Comparison of ENCODE assay signal across 1 cellular context in the genomic region with DNA sequence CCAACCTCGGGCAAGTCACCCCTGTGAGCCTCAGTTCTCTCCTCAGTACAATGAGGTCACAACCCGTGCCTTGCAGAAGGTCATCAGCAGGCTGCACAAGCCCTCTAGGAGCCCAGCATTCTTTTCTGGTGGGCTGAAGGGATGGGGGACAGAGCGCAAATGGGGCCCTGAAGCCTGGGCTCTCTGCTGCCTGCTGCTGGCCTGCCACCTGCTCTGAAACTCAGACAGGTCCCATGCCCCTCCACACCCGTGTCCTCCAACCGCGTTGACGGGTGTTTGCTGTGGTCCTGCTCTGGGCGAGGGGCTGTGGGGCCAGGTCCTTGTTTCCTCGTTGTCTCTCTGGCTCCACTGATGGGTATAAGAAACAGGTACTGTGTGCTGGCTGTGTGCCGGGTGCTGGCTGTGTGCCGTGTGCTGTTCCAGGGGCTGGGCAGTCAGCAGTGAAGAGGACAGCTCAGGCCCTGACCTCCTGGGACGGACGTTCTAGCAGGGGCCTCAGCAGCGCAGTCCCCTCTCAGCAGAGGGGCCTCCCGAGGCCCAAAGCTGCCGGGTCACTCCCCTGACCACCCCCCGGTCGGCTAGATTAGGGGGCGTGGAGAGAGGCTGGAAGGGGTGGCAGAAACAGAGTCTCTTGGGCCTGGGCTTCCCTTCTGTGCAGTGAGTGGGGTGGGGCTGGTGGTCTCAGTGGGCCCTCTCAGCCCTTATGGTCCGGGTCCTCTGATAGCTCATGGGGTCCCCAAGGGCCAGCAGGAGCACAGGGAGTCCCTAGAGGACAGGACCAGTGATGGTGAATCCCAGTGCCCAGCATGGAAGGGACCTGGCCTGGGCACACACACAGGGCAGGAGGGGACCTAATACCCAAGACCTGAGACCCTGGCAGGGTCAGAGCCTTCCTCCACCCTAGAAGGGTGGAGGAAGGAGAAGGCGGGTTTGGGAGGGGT.
TF ChIP-seq lines count a peak whose summit lies in the region.

No MANE protein-coding gene starts in this region.

TF ChIP-seq in WTC11, 78 proteins besides CTCF, POLR2A, EP300 and RAD21:
- TF ChIP-seq NR2C2 (CRISPR knock-in tag; IDR thresholded peaks at IDR 0.05) = no peak
